Comparison of ENCODE assay signal across 1 cellular context in genomic region chr12:125412506-125412905, GRCh38.
TF ChIP-seq lines count a peak whose summit lies in the region.

No MANE protein-coding gene starts in this region.

TF ChIP-seq in WTC11, 78 proteins besides CTCF, POLR2A, EP300 and RAD21 (continued from another document):
- no peak for TF ChIP-seq NFYB (CRISPR knock-in tag; conservative IDR thresholded peaks at IDR 0.05; ENCODE audit: low read depth)
- TF ChIP-seq, protein P1, sequence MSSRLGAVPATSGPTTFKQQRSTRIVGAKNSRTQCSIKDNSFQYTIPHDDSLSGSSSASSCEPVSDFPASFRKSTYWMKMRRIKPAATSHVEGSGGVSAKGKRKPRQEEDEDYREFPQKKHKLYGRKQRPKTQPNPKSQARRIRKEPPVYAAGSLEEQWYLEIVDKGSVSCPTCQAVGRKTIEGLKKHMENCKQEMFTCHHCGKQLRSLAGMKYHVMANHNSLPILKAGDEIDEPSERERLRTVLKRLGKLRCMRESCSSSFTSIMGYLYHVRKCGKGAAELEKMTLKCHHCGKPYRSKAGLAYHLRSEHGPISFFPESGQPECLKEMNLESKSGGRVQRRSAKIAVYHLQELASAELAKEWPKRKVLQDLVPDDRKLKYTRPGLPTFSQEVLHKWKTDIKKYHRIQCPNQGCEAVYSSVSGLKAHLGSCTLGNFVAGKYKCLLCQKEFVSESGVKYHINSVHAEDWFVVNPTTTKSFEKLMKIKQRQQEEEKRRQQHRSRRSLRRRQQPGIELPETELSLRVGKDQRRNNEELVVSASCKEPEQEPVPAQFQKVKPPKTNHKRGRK (CRISPR knock-in tag; IDR thresholded peaks at IDR 0.05; ENCODE audit: borderline replicate concordance) = no peak
- no peak for TF ChIP-seq ZMAT4 (CRISPR knock-in tag; IDR thresholded peaks at IDR 0.05)
- TF ChIP-seq MLX (CRISPR knock-in tag; IDR thresholded peaks at IDR 0.05) = no peak
TF ChIP-seq in WTC11: peak in this region for 0.
